In genomic region chr11:62925745-62926668, GRCh38 we compare ENCODE assay signal across 12 cellular contexts. TPM values are rescaled to one million over a fixed set of nuclear protein-coding genes. Genes with fewer than 3 reads are reported as not detected.
DNase-seq lines count a peak whose midpoint lies in the region; ATAC-seq, FAIRE-seq and TF ChIP-seq lines count a peak whose summit lies in the region.
"Had no signal": no experiment of that assay in that cellular context is flagged by ENCODE, and none has a peak within 500 bp of the region (broad histone marks: within the 10 kb centered on the region; RNA-seq: fewer than 3 reads in every experiment).

No MANE protein-coding gene starts in this region.

- H4K8ac ChIP-seq in H1 (ENCODE audit: extremely low read depth, insufficient read depth, low read length) = peak overlapping the region; percentile 51

- H3K27me3 Mint-ChIP-seq in activated CD4-positive, alpha-beta memory T cell treated with anti-CD3 and anti-CD28 coated beads for 36 hours = peaks cover 70% of the 10 kb centered on the region
- H3K27me3 Mint-ChIP-seq in activated CD4-positive, alpha-beta memory T cell treated with anti-CD3 and anti-CD28 coated beads, Interleukin-2, amount 10 ng/mL, durations not matched to agents 7 days and 5 days = peaks cover 83% of the 10 kb centered on the region

- TF ChIP-seq EP300 in H1 (IDR thresholded peaks at IDR 0.05; ENCODE audit: borderline replicate concordance in 1 of 2, low read depth in 2 of 2, low read length in 2 of 2) = no peak

- intact Hi-C loops in activated CD4-positive, alpha-beta memory T cell treated with anti-CD3 and anti-CD28 coated beads for 36 hours (cut with micrococcal nuclease) = no loop called here
- intact Hi-C loops in mucosa of descending colon (cut with DNase I, micrococcal nuclease) = no loop called here

- no peaks in the 10 kb centered on the region for H3K36me3 Mint-ChIP-seq in activated CD4-positive, alpha-beta memory T cell treated with anti-CD3 and anti-CD28 coated beads for 36 hours
- H3K36me3 Mint-ChIP-seq in activated CD4-positive, alpha-beta memory T cell treated with anti-CD3 and anti-CD28 coated beads, Interleukin-2, amount 10 ng/mL, durations not matched to agents 7 days and 5 days (ENCODE audit: low read depth) = no peaks in the 10 kb centered on the region

- H3K27ac Mint-ChIP-seq in activated CD4-positive, alpha-beta memory T cell treated with anti-CD3 and anti-CD28 coated beads for 36 hours = no peak overlapping the region
- no peak overlapping the region for H3K27ac Mint-ChIP-seq in activated CD4-positive, alpha-beta memory T cell treated with anti-CD3 and anti-CD28 coated beads, Interleukin-2, amount 10 ng/mL, durations not matched to agents 7 days and 5 days

- TF ChIP-seq CTCF in H1 (IDR thresholded peaks at IDR 0.05; ENCODE audit: control extremely low read depth in 1 of 3, insufficient read depth in 1 of 3, low read depth in 1 of 3, low read length in 3 of 3) (no peak), mucosa of descending colon (IDR thresholded peaks at IDR 0.05) (no peak), thoracic aorta (IDR thresholded peaks at IDR 0.05) (no peak)

- peaks cover 17% of the 10 kb centered on the region for H3K23me2 ChIP-seq in H1 (ENCODE audit: low read depth, low read length)

- no peaks in the 10 kb centered on the region for H4K20me1 ChIP-seq in H1 (replicated peaks in 1 of 2; ENCODE audit: control insufficient read depth in 1 of 2, insufficient read depth in 2 of 2, low read length in 2 of 2)

- peak overlapping the region; percentile 88; the same call in 1 of the 2 replicates for H2BK15ac ChIP-seq in H1 (ENCODE audit: low read length)

- no peak for TF ChIP-seq RAD21 in H1 (IDR thresholded peaks at IDR 0.05 in 1 of 2, conservative IDR thresholded peaks at IDR 0.05 in 1 of 2; ENCODE audit: low read depth in 2 of 2, low read length in 2 of 2)

- H3K9me3 ChIP-seq in H1 (ENCODE audit: insufficient read depth in 2 of 2, low read depth in 1 of 2, low read length in 1 of 2) (no peaks in the 10 kb centered on the region), mucosa of descending colon (no peaks in the 10 kb centered on the region), thoracic aorta (no peaks in the 10 kb centered on the region), HAP-1 (no peaks in the 10 kb centered on the region)

- H3K4ac ChIP-seq in H1 (replicated peaks; ENCODE audit: insufficient read length, low read depth, low read length) = no peak overlapping the region

- no peak for DNase-seq in activated CD4-positive, alpha-beta memory T cell treated with anti-CD3 and anti-CD28 coated beads for 36 hours
- DNase-seq in activated CD4-positive, alpha-beta memory T cell treated with anti-CD3 and anti-CD28 coated beads, Interleukin-2, amount 10 ng/mL, durations not matched to agents 7 days and 5 days = no peak
- DNase-seq in H1 (ENCODE audit: low read depth in 1 of 2, low spot score in 2 of 2) (peak in 1 of 2 experiments; percentile 74), mucosa of descending colon (no peak), thoracic aorta (ENCODE audit: low spot score) (no peak), RCC 7860 (ENCODE audit: low spot score) (no peak), HAP-1 (ENCODE audit: low spot score in 2 of 2) (no peak), NCI-H2171 (lab: John Stamatoyannopoulos, UW) (no peak)
- DNase-seq: activated naive CD4-positive, alpha-beta T cell treated with Interleukin-2 at 50 U/mL for 16 hours; hippocampal formation; MM.1S had no signal

- no peaks in the 10 kb centered on the region for H3K9me3 Mint-ChIP-seq in activated CD4-positive, alpha-beta memory T cell treated with anti-CD3 and anti-CD28 coated beads for 36 hours
- H3K9me3 Mint-ChIP-seq in activated CD4-positive, alpha-beta memory T cell treated with anti-CD3 and anti-CD28 coated beads, Interleukin-2, amount 10 ng/mL, durations not matched to agents 7 days and 5 days = no peaks in the 10 kb centered on the region

- in situ Hi-C loops in HAP-1 (cut with MboI; ENCODE audit: low sequenced_read_pairs) = no loop called here

- peak overlapping the region; percentile 78; the same call in 1 of the 2 replicates for H2AFZ ChIP-seq in H1 (ENCODE audit: low read length)

- ATAC-seq in mucosa of descending colon (peak; percentile 4), thoracic aorta (ENCODE audit: insufficient number of reproducible peaks, low FRiP score, low read depth) (no peak)

- POLR2A ChIA-PET in activated CD4-positive, alpha-beta memory T cell treated with anti-CD3 and anti-CD28 coated beads for 36 hours (lab: Charles Lee) = interaction anchor here (0.6 kb wide), 1 partner anchor 252 kb away, joined by 5 read pairs; no protein-coding TSS in a partner anchor
- POLR2A ChIA-PET in activated CD4-positive, alpha-beta memory T cell treated with anti-CD3 and anti-CD28 coated beads, Interleukin-2, amount 10 ng/mL, durations not matched to agents 7 days and 5 days (lab: Charles Lee) = no interaction called here
- POLR2A ChIA-PET in H1 (lab: Charles Lee; ENCODE audit: partially characterized antibody) = interaction anchor here (0.6 to 57.8 kb wide), 12 partner anchors 7 to 261 kb away, joined by 3 to 1185 read pairs (median 5); partner anchors contain the start of genes CSKMT and SLC3A2

- peak overlapping the region; percentile 26 for H4K5ac ChIP-seq in H1 (ENCODE audit: insufficient read length, low read depth, low read length)

- H2BK120ac ChIP-seq in H1 (replicated peaks; ENCODE audit: low read depth, low read length) = no peak overlapping the region

- H3K79me2 ChIP-seq in H1 (ENCODE audit: control insufficient read depth in 1 of 2, insufficient read depth in 2 of 2, low read length in 2 of 2) = no peaks in the 10 kb centered on the region

- H3K4me1 Mint-ChIP-seq in activated CD4-positive, alpha-beta memory T cell treated with anti-CD3 and anti-CD28 coated beads for 36 hours (ENCODE audit: low read depth) = peaks cover 29% of the 10 kb centered on the region
- peaks cover 18% of the 10 kb centered on the region for H3K4me1 Mint-ChIP-seq in activated CD4-positive, alpha-beta memory T cell treated with anti-CD3 and anti-CD28 coated beads, Interleukin-2, amount 10 ng/mL, durations not matched to agents 7 days and 5 days

- peak overlapping the region; percentile 97 to 99 for H3K4me2 ChIP-seq in H1 (ENCODE audit: insufficient read depth in 1 of 2, low read depth in 2 of 2, low read length in 2 of 2)

- peak overlapping the region; percentile 32 for H3K4me3 Mint-ChIP-seq in activated CD4-positive, alpha-beta memory T cell treated with anti-CD3 and anti-CD28 coated beads for 36 hours
- H3K4me3 Mint-ChIP-seq in activated CD4-positive, alpha-beta memory T cell treated with anti-CD3 and anti-CD28 coated beads, Interleukin-2, amount 10 ng/mL, durations not matched to agents 7 days and 5 days = no peak overlapping the region

- H3K14ac ChIP-seq in H1 (ENCODE audit: insufficient read length) = no peak overlapping the region

- H3K27ac ChIP-seq in H1 (ENCODE audit: low read depth, low read length) (no peak overlapping the region), thoracic aorta (no peak overlapping the region)

- no peaks in the 10 kb centered on the region for H3K79me1 ChIP-seq in H1 (ENCODE audit: low read depth, low read length)

- no peak overlapping the region for H3K56ac ChIP-seq in H1 (replicated peaks; ENCODE audit: insufficient read length, low read depth, low read length)

- H3K4me1 ChIP-seq in H1 (replicated peaks in 1 of 4; ENCODE audit: control insufficient read depth in 3 of 4, insufficient read depth in 4 of 4, low read length in 3 of 4) = peaks cover 6 to 39% (median 21%) of the 10 kb centered on the region in 4 experiments
- H3K4me1 ChIP-seq in mucosa of descending colon (ENCODE audit: low read depth) = peaks cover 25% of the 10 kb centered on the region
- peaks cover 18 to 35% of the 10 kb centered on the region in 2 donors for H3K4me1 ChIP-seq in thoracic aorta (ENCODE audit: control insufficient read depth in 1 of 2, low read depth in 2 of 2)
- H3K4me1 ChIP-seq in HAP-1 = peaks cover 4% of the 10 kb centered on the region; the same call in 1 of the 2 replicates

- peak overlapping the region; percentile 57 for H3K18ac ChIP-seq in H1 (ENCODE audit: extremely low read depth, low read length)

- H2BK5ac ChIP-seq in H1 (ENCODE audit: low read depth, low read length) = peak overlapping the region; percentile 71; the same call in 1 of the 2 replicates

- no peaks in the 10 kb centered on the region for H3K36me3 ChIP-seq in H1 (ENCODE audit: control insufficient read depth in 2 of 4, insufficient read depth in 4 of 4, low read length in 3 of 4)
- no peaks in the 10 kb centered on the region for H3K36me3 ChIP-seq in mucosa of descending colon (ENCODE audit: low read depth)
- H3K36me3 ChIP-seq in thoracic aorta = no peaks in the 10 kb centered on the region
- no peaks in the 10 kb centered on the region for H3K36me3 ChIP-seq in HAP-1 (replicated peaks)

- CTCF ChIA-PET in activated CD4-positive, alpha-beta memory T cell treated with anti-CD3 and anti-CD28 coated beads for 36 hours (lab: Charles Lee) = interaction anchor here (1.2 to 3.2 kb wide), 3 partner anchors 15 to 22 kb away, joined by 3 to 18 read pairs (median 10); no protein-coding TSS in a partner anchor
- CTCF ChIA-PET in activated CD4-positive, alpha-beta memory T cell treated with anti-CD3 and anti-CD28 coated beads, Interleukin-2, amount 10 ng/mL, durations not matched to agents 7 days and 5 days (lab: Charles Lee) = no interaction called here
- CTCF ChIA-PET in H1 (lab: Charles Lee; ENCODE audit: partially characterized antibody) = interaction anchor here (0.6 to 16.5 kb wide), 14 partner anchors 9 to 202 kb away, joined by 3 to 232 read pairs (median 4); no protein-coding TSS in a partner anchor

- no peak overlapping the region for H2AK5ac ChIP-seq in H1 (ENCODE audit: low read depth, low read length)

- no peak for FAIRE-seq in H1 (lab: Jason Lieb, UNC)
- FAIRE-seq in RCC 7860 (lab: Jason Lieb, UNC) = no peak

- peak overlapping the region; percentile 99; the same call in 1 of the 2 replicates for H2BK12ac ChIP-seq in H1 (ENCODE audit: low read depth, low read length)

- H3K23ac ChIP-seq in H1 (ENCODE audit: insufficient read length) = no peak overlapping the region

- peak overlapping the region in 2 of 4 experiments; percentile 11 to 25; a peak in 2 of 7 replicates for H3K9ac ChIP-seq in H1 (replicated peaks in 1 of 4; ENCODE audit: extremely low read depth in 1 of 4, low read depth in 3 of 4, low read length in 3 of 4)

- no peak for TF ChIP-seq POLR2A in H1 (IDR thresholded peaks at IDR 0.05; ENCODE audit: control extremely low read depth in 1 of 2, low read depth in 2 of 2, low read length in 2 of 2)

- peaks cover 15 to 59% (median 51%) of the 10 kb centered on the region in 4 experiments for H3K27me3 ChIP-seq in H1 (replicated peaks in 1 of 4; ENCODE audit: control insufficient read depth in 3 of 4, extremely low read depth in 1 of 4, insufficient read depth in 3 of 4, low read length in 3 of 4)
- peaks cover 11% of the 10 kb centered on the region for H3K27me3 ChIP-seq in thoracic aorta (replicated peaks; ENCODE audit: insufficient read depth)
- H3K27me3 ChIP-seq in HAP-1 (ENCODE audit: low read depth) = peaks cover 6% of the 10 kb centered on the region; the same call in 1 of the 2 replicates

- H2BK20ac ChIP-seq in H1 (ENCODE audit: low read length) = peak overlapping the region; percentile 86; the same call in 1 of the 2 replicates

- 1% methylated on average over 66 of the region's 71 CpGs; no CpG with 5 or more reads in 1 of the 2 experiments for WGBS in H1 (ENCODE audit: extremely low coverage in 1 of 2, insufficient coverage in 1 of 2, insufficient read length in 1 of 2, insufficient replicate concordance in 2 of 2, low coverage in 1 of 2, low lambda C conversion rate in 2 of 2, missing lambda C conversion rate in 1 of 2), 2 experiments

- H3K4me3 ChIP-seq in H1 (ENCODE audit: extremely low read depth in 1 of 4, insufficient read depth in 2 of 4, low read depth in 3 of 4, low read length in 4 of 4) (peak overlapping the region; percentile 55 to 76 (median 62)), mucosa of descending colon (no peak overlapping the region), thoracic aorta (peak overlapping the region; percentile 72), HAP-1 (no peak overlapping the region)

- H4K91ac ChIP-seq in H1 (replicated peaks; ENCODE audit: insufficient read length, low read length) = no peak overlapping the region

RNA-seq across cellular contexts. Expression of gene CHRM1, which starts 4.8 kb away (rescaled TPM):
- not detected for total RNA-seq in activated CD4-positive, alpha-beta memory T cell treated with anti-CD3 and anti-CD28 coated beads for 36 hours
- total RNA-seq in activated CD4-positive, alpha-beta memory T cell treated with anti-CD3 and anti-CD28 coated beads, Interleukin-2, amount 10 ng/mL, durations not matched to agents 7 days and 5 days = not detected
- not detected in 2 replicates for total RNA-seq in H1 (2021; fragmentation: NEBNext Ultra II Directional; extraction: Animal tissue kit (Norgen Biotek cat#: 25700))
- 0.05 and 0.08 TPM in 2 replicates for polyA plus RNA-seq in H1 (2011; rRNA removed)
- 0.13 TPM for polyA plus RNA-seq in H1 (2011; cell fraction: cytosol; rRNA removed)
- not detected for polyA plus RNA-seq in H1 (2011; cell fraction: nucleus; rRNA removed)
- polyA plus RNA-seq in H1 (2012, experiment 1 of 2) = 0.21 to 0.51 TPM (median 0.33 TPM) in 4 replicates
- 0.16 TPM for polyA plus RNA-seq in H1 (2012, experiment 2 of 2)
- 0.08 TPM for polyA plus RNA-seq in H1 (2013, experiment 1 of 2)
- polyA plus RNA-seq in H1 (2013, experiment 2 of 2) = 0.11 TPM
- polyA minus RNA-seq in H1 (2011; rRNA and poly(A)+ RNA removed) = 0.44 TPM in 1 of 2 replicates, not detected in the other
- not detected for polyA minus RNA-seq in H1 (2011; cell fraction: cytosol; rRNA and poly(A)+ RNA removed)
- polyA minus RNA-seq in H1 (2011; cell fraction: nucleus; rRNA and poly(A)+ RNA removed) = 0.40 TPM
- 1 to 10 TPM in 1 of 3 donors, under 1 TPM in 2; 0.89 to 1.4 (median 0.96) TPM for total RNA-seq in mucosa of descending colon
- total RNA-seq in thoracic aorta = not detected

RNA-seq across cellular contexts. Expression of gene SLC3A2, which starts 45.3 kb away (rescaled TPM):
- total RNA-seq in activated CD4-positive, alpha-beta memory T cell treated with anti-CD3 and anti-CD28 coated beads for 36 hours = 100 to 1,000 TPM; 309 to 314 TPM
- total RNA-seq in activated CD4-positive, alpha-beta memory T cell treated with anti-CD3 and anti-CD28 coated beads, Interleukin-2, amount 10 ng/mL, durations not matched to agents 7 days and 5 days = 100 to 1,000 TPM; 262 to 279 TPM
- 393 and 410 TPM in 2 replicates for total RNA-seq in H1 (2021; fragmentation: NEBNext Ultra II Directional; extraction: Animal tissue kit (Norgen Biotek cat#: 25700))
- polyA plus RNA-seq in H1 (2011; rRNA removed) = 435 and 574 TPM in 2 replicates
- polyA plus RNA-seq in H1 (2011; cell fraction: cytosol; rRNA removed) = 408 TPM
- 721 TPM for polyA plus RNA-seq in H1 (2011; cell fraction: nucleus; rRNA removed)
- polyA plus RNA-seq in H1 (2012, experiment 1 of 2) = 317 to 394 TPM (median 319 TPM) in 4 replicates
- polyA plus RNA-seq in H1 (2012, experiment 2 of 2) = 437 TPM
- 405 TPM for polyA plus RNA-seq in H1 (2013, experiment 1 of 2)
- polyA plus RNA-seq in H1 (2013, experiment 2 of 2) = 379 TPM
- 281 and 291 TPM in 2 replicates for polyA minus RNA-seq in H1 (2011; rRNA and poly(A)+ RNA removed)
- 357 TPM for polyA minus RNA-seq in H1 (2011; cell fraction: cytosol; rRNA and poly(A)+ RNA removed)
- 226 TPM for polyA minus RNA-seq in H1 (2011; cell fraction: nucleus; rRNA and poly(A)+ RNA removed)
- 100 to 1,000 TPM; 116 to 127 (median 124) TPM for total RNA-seq in mucosa of descending colon
- total RNA-seq in thoracic aorta = 100 to 1,000 TPM; 138 to 739 TPM

RNA-seq across cellular contexts. Expression of gene SLC22A6, which starts 58.8 kb away (rescaled TPM):
- total RNA-seq in activated CD4-positive, alpha-beta memory T cell treated with anti-CD3 and anti-CD28 coated beads for 36 hours = not detected
- not detected for total RNA-seq in activated CD4-positive, alpha-beta memory T cell treated with anti-CD3 and anti-CD28 coated beads, Interleukin-2, amount 10 ng/mL, durations not matched to agents 7 days and 5 days
- not detected in 2 replicates for total RNA-seq in H1 (2021; fragmentation: NEBNext Ultra II Directional; extraction: Animal tissue kit (Norgen Biotek cat#: 25700))
- not detected in 2 replicates for polyA plus RNA-seq in H1 (2011; rRNA removed)
- not detected for polyA plus RNA-seq in H1 (2011; cell fraction: cytosol; rRNA removed)
- not detected for polyA plus RNA-seq in H1 (2011; cell fraction: nucleus; rRNA removed)
- not detected in 4 replicates for polyA plus RNA-seq in H1 (2012, experiment 1 of 2)
- polyA plus RNA-seq in H1 (2012, experiment 2 of 2) = not detected
- polyA plus RNA-seq in H1 (2013, experiment 1 of 2) = not detected
- not detected for polyA plus RNA-seq in H1 (2013, experiment 2 of 2)
- not detected in 2 replicates for polyA minus RNA-seq in H1 (2011; rRNA and poly(A)+ RNA removed)
- polyA minus RNA-seq in H1 (2011; cell fraction: cytosol; rRNA and poly(A)+ RNA removed) = not detected
- not detected for polyA minus RNA-seq in H1 (2011; cell fraction: nucleus; rRNA and poly(A)+ RNA removed)
- total RNA-seq in mucosa of descending colon (not detected), thoracic aorta (not detected)
- total RNA-seq: SK-MEL-5 had no signal

Comparison
In these comparisons a context has a peak if more than half of its experiments do, and no peak if none do; other contexts are left out.
1. H3K4me3 ChIP-seq: peak in H1 (4 of 4) and thoracic aorta (single experiment); none in mucosa of descending colon (single experiment) and HAP-1 (single experiment).